In the genomic region with DNA sequence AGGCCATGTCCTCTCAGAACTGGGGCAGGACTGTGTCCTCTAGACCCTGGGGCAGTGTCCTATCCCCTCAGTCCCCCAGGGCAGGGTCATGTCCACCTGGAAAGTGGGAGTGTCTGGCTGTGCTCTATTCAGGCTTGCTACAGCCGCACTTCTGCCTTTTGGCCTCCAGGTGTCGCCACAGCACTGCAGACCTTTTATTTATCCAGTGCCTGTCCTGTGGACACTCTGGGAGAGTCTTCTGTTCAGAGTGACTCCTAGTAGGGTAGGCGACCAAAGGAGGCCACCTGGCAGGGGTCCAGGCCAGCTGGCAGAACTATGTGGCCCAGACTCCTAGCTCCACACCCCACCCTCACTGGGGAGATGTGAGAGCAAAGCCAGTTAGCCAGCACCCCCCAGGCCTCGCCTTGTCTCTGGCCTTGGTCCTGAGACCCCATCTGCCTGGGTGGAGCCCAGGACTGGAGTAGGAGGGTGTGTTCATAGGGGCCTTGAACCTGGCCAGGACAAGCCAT, we compare ENCODE assay signal across 9 cellular contexts. TPM values are rescaled to one million over a fixed set of nuclear protein-coding genes. Genes with fewer than 3 reads are reported as not detected.
DNase-seq lines count a peak whose midpoint lies in the region; ATAC-seq and TF ChIP-seq lines count a peak whose summit lies in the region.
"Had no signal": no experiment of that assay in that cellular context is flagged by ENCODE, and none has a peak within 500 bp of the region (broad histone marks: within the 10 kb centered on the region; RNA-seq: fewer than 3 reads in every experiment).

No MANE protein-coding gene starts in this region.

- H3K36me3 Mint-ChIP-seq in CD8-positive, alpha-beta T cell = peaks cover 3% of the 10 kb centered on the region
- no peaks in the 10 kb centered on the region for H3K36me3 Mint-ChIP-seq in activated CD4-positive, alpha-beta T cell treated with anti-CD3 and anti-CD28 coated beads, Interleukin-2, amount 10 ng/mL, durations not matched to agents 24 days and 14 days (ENCODE audit: low read depth)

- H3K36me3 ChIP-seq in CD8-positive, alpha-beta T cell (ENCODE audit: insufficient read depth, low read length) = no peaks in the 10 kb centered on the region
- H3K36me3 ChIP-seq in HAP-1 (replicated peaks) (no peaks in the 10 kb centered on the region), lung (ENCODE audit: control insufficient read depth in 2 of 2, insufficient read depth in 2 of 2, low read length in 2 of 2) (no peaks in the 10 kb centered on the region)

- peaks cover 4% of the 10 kb centered on the region for H3K4me1 ChIP-seq in CD8-positive, alpha-beta T cell (ENCODE audit: insufficient read depth, low read length)
- H3K4me1 ChIP-seq in HAP-1 (no peaks in the 10 kb centered on the region), lung (ENCODE audit: control insufficient read depth in 2 of 2, insufficient read depth in 2 of 2, low read length in 2 of 2) (peaks cover 0 to 11% of the 10 kb centered on the region in 2 donors)

- peaks cover 7% of the 10 kb centered on the region for H3K4me1 Mint-ChIP-seq in CD8-positive, alpha-beta T cell (ENCODE audit: low read depth)
- peaks cover 1% of the 10 kb centered on the region for H3K4me1 Mint-ChIP-seq in activated CD4-positive, alpha-beta T cell treated with anti-CD3 and anti-CD28 coated beads, Interleukin-2, amount 10 ng/mL, durations not matched to agents 24 days and 14 days

- WGBS in lung, 2 donors = 23 to 24% methylated on average over 4 of the region's 4 CpGs

- ATAC-seq in CD8-positive, alpha-beta T cell = peak; percentile 95
- peak; percentile 55 for ATAC-seq in lung (ENCODE audit: insufficient read depth, low FRiP score)
- no peak for ATAC-seq in HG03378 (IDR thresholded peaks at IDR 0.05; ENCODE audit: unreplicated experiment)

- H3K27me3 Mint-ChIP-seq in CD8-positive, alpha-beta T cell (ENCODE audit: low read depth) = peaks cover 7% of the 10 kb centered on the region
- H3K27me3 Mint-ChIP-seq in activated CD4-positive, alpha-beta T cell treated with anti-CD3 and anti-CD28 coated beads, Interleukin-2, amount 10 ng/mL, durations not matched to agents 24 days and 14 days = peaks cover 28% of the 10 kb centered on the region

- DNase-seq in CD8-positive, alpha-beta T cell = peak; percentile 36 to 80 (median 63)
- peak; percentile 66 to 79 for DNase-seq in HAP-1 (ENCODE audit: low spot score in 2 of 2)
- DNase-seq in NCI-H345 (lab: John Stamatoyannopoulos, UW) = peak; percentile 58
- DNase-seq in activated CD4-positive, alpha-beta T cell treated with anti-CD3 and anti-CD28 coated beads, Interleukin-2, amount 10 ng/mL, durations not matched to agents 24 days and 14 days = peak; percentile 90
- DNase-seq in dedifferentiated amniotic fluid mesenchymal stem cell (ENCODE audit: extremely low spot score) = peak; percentile 53
- peak; percentile 75 for DNase-seq in lung (ENCODE audit: low spot score)
- peak; percentile 27 to 42 for DNase-seq in stimulated activated CD8-positive, alpha-beta memory T cell treated with anti-CD3 and anti-CD28 coated beads, Interleukin-15, amount 100 ng/mL, for 4 hours (ENCODE audit: low read depth in 2 of 2)

- in situ Hi-C loops in HAP-1 (cut with MboI; ENCODE audit: low sequenced_read_pairs) = loop anchor here (25.0 kb wide), 1 partner anchor 657 kb away; no protein-coding TSS in a partner anchor

- intact Hi-C loops in CD8-positive, alpha-beta T cell (cut with DNase I, micrococcal nuclease) = loop anchor here (1.0 to 5.0 kb wide), 10 partner anchors 190 to 772 kb away; a partner anchor contains a TSS
- intact Hi-C loops in activated CD4-positive, alpha-beta T cell treated with anti-CD3 and anti-CD28 coated beads, Interleukin-2, amount 10 ng/mL, durations not matched to agents 24 days and 14 days (cut with micrococcal nuclease) = loop anchor here (1.0 to 10.0 kb wide), 3 partner anchors 190 to 680 kb away; a partner anchor contains a TSS

- H3K9me3 Mint-ChIP-seq in CD8-positive, alpha-beta T cell = no peaks in the 10 kb centered on the region
- H3K9me3 Mint-ChIP-seq in activated CD4-positive, alpha-beta T cell treated with anti-CD3 and anti-CD28 coated beads, Interleukin-2, amount 10 ng/mL, durations not matched to agents 24 days and 14 days = no peaks in the 10 kb centered on the region

- no peak overlapping the region for H3K27ac Mint-ChIP-seq in CD8-positive, alpha-beta T cell
- no peak overlapping the region for H3K27ac Mint-ChIP-seq in activated CD4-positive, alpha-beta T cell treated with anti-CD3 and anti-CD28 coated beads, Interleukin-2, amount 10 ng/mL, durations not matched to agents 24 days and 14 days

- no peak overlapping the region for H3K27ac ChIP-seq in CD8-positive, alpha-beta T cell (ENCODE audit: low read depth, low read length)
- no peak overlapping the region for H3K27ac ChIP-seq in lung (ENCODE audit: low read depth in 1 of 2, low read length in 1 of 2)

- no peak overlapping the region for H3K4me3 Mint-ChIP-seq in CD8-positive, alpha-beta T cell
- H3K4me3 Mint-ChIP-seq in activated CD4-positive, alpha-beta T cell treated with anti-CD3 and anti-CD28 coated beads, Interleukin-2, amount 10 ng/mL, durations not matched to agents 24 days and 14 days = no peak overlapping the region

- CTCF ChIA-PET in CD8-positive, alpha-beta T cell (lab: Charles Lee) = interaction anchor here (0.6 to 2.3 kb wide), 14 partner anchors 8 to 301 kb away, joined by 3 to 9 read pairs (median 4); no protein-coding TSS in a partner anchor

- peak; percentile 95 for TF ChIP-seq CTCF in CD8-positive, alpha-beta T cell (IDR thresholded peaks at IDR 0.05)
- TF ChIP-seq CTCF in lung (IDR thresholded peaks at IDR 0.05; ENCODE audit: control extremely low read depth, extremely low read depth) = peak; percentile 98

- POLR2A ChIA-PET in CD8-positive, alpha-beta T cell (lab: Charles Lee) = no interaction called here

- no peak overlapping the region for H3K4me3 ChIP-seq in CD8-positive, alpha-beta T cell (ENCODE audit: low read depth, low read length)
- H3K4me3 ChIP-seq in HAP-1 = no peak overlapping the region
- no peak overlapping the region for H3K4me3 ChIP-seq in lung

- peaks cover 6% of the 10 kb centered on the region for H3K27me3 ChIP-seq in CD8-positive, alpha-beta T cell (ENCODE audit: insufficient read depth, low read length)
- H3K27me3 ChIP-seq in HAP-1 (ENCODE audit: low read depth) (no peaks in the 10 kb centered on the region), lung (ENCODE audit: control insufficient read depth, insufficient read depth) (no peaks in the 10 kb centered on the region)

- no peaks in the 10 kb centered on the region for H3K9me3 ChIP-seq in CD8-positive, alpha-beta T cell (ENCODE audit: low read length)
- H3K9me3 ChIP-seq in HAP-1 = no peaks in the 10 kb centered on the region
- H3K9me3 ChIP-seq in lung (ENCODE audit: control insufficient read depth in 2 of 2, insufficient read depth in 1 of 2, low read length in 1 of 2) = no peaks in the 10 kb centered on the region

RNA-seq across cellular contexts. Expression of a gene that starts 3.9 kb away (rescaled TPM):
- under 1 TPM; 0.19 to 0.28 TPM for total RNA-seq in CD8-positive, alpha-beta T cell
- total RNA-seq in activated CD4-positive, alpha-beta T cell treated with anti-CD3 and anti-CD28 coated beads, Interleukin-2, amount 10 ng/mL, durations not matched to agents 24 days and 14 days = 0.19 TPM in 1 of 2 replicates, not detected in the other
- total RNA-seq in lung = under 1 TPM; 0.52 to 0.63 TPM
- under 1 TPM; 0.32 to 0.71 TPM for polyA plus RNA-seq in lung
- total RNA-seq: T-helper 2 cell treated with Interferon-gamma antibody and Interleukin-4, amounts not matched to agents 100 ng/mL and 5 ng/mL, for 36 hours had no signal

RNA-seq across cellular contexts. Expression of a gene that starts 11.6 kb away (rescaled TPM):
- total RNA-seq in CD8-positive, alpha-beta T cell = 1 to 10 TPM; 6.8 to 7.5 TPM
- 0.47 and 0.99 TPM in 2 replicates for total RNA-seq in activated CD4-positive, alpha-beta T cell treated with anti-CD3 and anti-CD28 coated beads, Interleukin-2, amount 10 ng/mL, durations not matched to agents 24 days and 14 days
- 10 to 100 TPM; 44.2 to 53.6 TPM for total RNA-seq in lung
- 10 to 100 TPM; 23.6 to 58.5 TPM for polyA plus RNA-seq in lung

RNA-seq across cellular contexts. Expression of a gene that starts 12.6 kb away (rescaled TPM):
- total RNA-seq in CD8-positive, alpha-beta T cell = not detected
- not detected in 2 replicates for total RNA-seq in activated CD4-positive, alpha-beta T cell treated with anti-CD3 and anti-CD28 coated beads, Interleukin-2, amount 10 ng/mL, durations not matched to agents 24 days and 14 days
- 1 to 10 TPM in 1 of 2 donors, under 1 TPM in 1; 0.46 to 2.2 TPM for total RNA-seq in lung
- polyA plus RNA-seq in lung = under 1 TPM; 0.08 to 0.16 TPM
- total RNA-seq: T-helper 2 cell treated with Interferon-gamma antibody and Interleukin-4, amounts not matched to agents 100 ng/mL and 5 ng/mL, for 36 hours had no signal

Comparison
In these comparisons a context has a peak if more than half of its experiments do, and no peak if none do; other contexts are left out.
1. DNase-seq: peak in every context shown above with its lines; median percentile 90 in activated CD4-positive, alpha-beta T cell treated with anti-CD3 and anti-CD28 coated beads, Interleukin-2, amount 10 ng/mL, durations not matched to agents 24 days and 14 days; 75 in lung; 72 in HAP-1; 63 in CD8-positive, alpha-beta T cell; 58 in NCI-H345; 53 in dedifferentiated amniotic fluid mesenchymal stem cell; 34 in stimulated activated CD8-positive, alpha-beta memory T cell treated with anti-CD3 and anti-CD28 coated beads, Interleukin-15, amount 100 ng/mL, for 4 hours.
2. RNA of a gene that starts 11.6 kb away (total RNA-seq): 44.2 to 53.6 TPM in lung; 6.8 to 7.5 TPM in CD8-positive, alpha-beta T cell and 0.47 to 0.99 TPM in activated CD4-positive, alpha-beta T cell treated with anti-CD3 and anti-CD28 coated beads, Interleukin-2, amount 10 ng/mL, durations not matched to agents 24 days and 14 days; every median in the first group is over 4 times any median in the second.